10 cellular contexts compared by ENCODE assay signal in the genomic region with DNA sequence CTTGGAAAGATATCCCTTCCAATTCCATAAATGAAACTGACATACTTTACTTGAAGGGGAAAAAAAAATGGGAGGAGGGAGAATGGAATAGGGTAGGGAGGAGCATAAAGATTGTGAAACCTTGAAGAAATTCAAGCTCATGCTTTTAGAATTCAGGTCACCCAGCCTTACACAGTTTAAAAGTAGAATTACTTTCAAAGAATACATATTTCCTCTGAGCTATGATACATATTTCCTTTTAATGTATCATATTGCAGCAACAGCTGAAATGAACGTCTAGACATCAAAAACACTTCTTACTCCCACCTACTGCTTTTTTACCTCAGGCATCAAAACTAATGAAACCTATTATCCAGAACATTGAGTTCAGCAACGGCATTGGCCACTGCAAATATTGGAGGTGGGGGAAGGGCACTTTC.
DNase-seq lines count a peak whose midpoint lies in the region; ATAC-seq, FAIRE-seq and TF ChIP-seq lines count a peak whose summit lies in the region.
"Had no signal": no experiment of that assay in that cellular context is flagged by ENCODE, and none has a peak within 500 bp of the region (broad histone marks: within the 10 kb centered on the region; RNA-seq: fewer than 3 reads in every experiment).

No MANE protein-coding gene starts in this region.

- in situ Hi-C loops in transverse colon (cut with MboI; ENCODE audit: low pct_ligation_motif_present in 1 of 4, low pct_unique_long_range_greater_than_20kb in 1 of 4, low sequenced_read_pairs in 3 of 4) = no loop called here

- TF ChIP-seq CTCF in A549 (IDR thresholded peaks at IDR 0.05) (no peak), VCaP (conservative IDR thresholded peaks at IDR 0.05) (no peak), hepatocyte (IDR thresholded peaks at IDR 0.05; ENCODE audit: poor library complexity) (no peak), transverse colon (IDR thresholded peaks at IDR 0.05) (no peak)

- no peak for TF ChIP-seq EP300 in A549 (IDR thresholded peaks at IDR 0.05)
- TF ChIP-seq EP300 in transverse colon (IDR thresholded peaks at IDR 0.05; ENCODE audit: low read depth) = no peak

- CTCF ChIA-PET in A549 (lab: Yijun Ruan, JAX) = interaction anchor here (0.6 to 0.7 kb wide), 2 partner anchors 15 to 94 kb away, joined by 3 to 4 read pairs; no protein-coding TSS in a partner anchor

- POLR2A ChIA-PET in A549 (lab: Yijun Ruan, JAX) = interaction anchor here (0.5 kb wide), 1 partner anchor 16 kb away, joined by 3 read pairs; no protein-coding TSS in a partner anchor

- no peak for TF ChIP-seq RAD21 in A549 (conservative IDR thresholded peaks at IDR 0.05 in 1 of 2, IDR thresholded peaks at IDR 0.05 in 1 of 2)

- H3K79me2 ChIP-seq in hepatocyte = peaks cover 97% of the 10 kb centered on the region

- peaks cover 83% of the 10 kb centered on the region for H3K4me1 ChIP-seq in A549
- H3K4me1 ChIP-seq in hepatocyte (ENCODE audit: insufficient read depth) = peaks cover 33% of the 10 kb centered on the region
- H3K4me1 ChIP-seq in transverse colon = peaks cover 7 to 58% (median 23%) of the 10 kb centered on the region in 4 donors

- TF ChIP-seq POLR2A in A549 (IDR thresholded peaks at IDR 0.05; ENCODE audit: low read length) (no peak), transverse colon (IDR thresholded peaks at IDR 0.05) (no peak)

- H3K27ac ChIP-seq in A549 = peak overlapping the region; percentile 3 to 29; a peak in 1 of 6 replicates
- H3K27ac ChIP-seq in VCaP = peak overlapping the region; percentile 85
- H3K27ac ChIP-seq in hepatocyte = no peak overlapping the region
- H3K27ac ChIP-seq in transverse colon = no peak overlapping the region

- DNase-seq in A549 (ENCODE audit: low read depth in 1 of 2, low spot score in 1 of 2) = no peak
- peak; percentile 50 for DNase-seq in EH (ENCODE audit: low read depth)
- DNase-seq in hepatocyte (ENCODE audit: low spot score) = no peak
- no peak for DNase-seq in transverse colon
- DNase-seq in pons (ENCODE audit: low spot score) = no peak
- DNase-seq: NCI-H1092, substantia nigra had no signal

- H4K20me1 ChIP-seq in hepatocyte (ENCODE audit: insufficient read depth, poor library complexity, severe bottlenecking) = peaks cover 83% of the 10 kb centered on the region

- no peak overlapping the region for H2AFZ ChIP-seq in hepatocyte

- no peaks in the 10 kb centered on the region for H3K9me3 ChIP-seq in A549
- H3K9me3 ChIP-seq in hepatocyte (ENCODE audit: low read depth) = no peaks in the 10 kb centered on the region
- H3K9me3 ChIP-seq in transverse colon = no peaks in the 10 kb centered on the region

- ATAC-seq in A549 (peak in 1 of 2 experiments; percentile 39; a peak in 2 of 6 replicates), GM21515 (IDR thresholded peaks at IDR 0.05; ENCODE audit: unreplicated experiment) (no peak), GM18909 (IDR thresholded peaks at IDR 0.05; ENCODE audit: poor library complexity, unreplicated experiment) (no peak)

- H3K4me2 ChIP-seq in A549 (peak overlapping the region; percentile 70), hepatocyte (peak overlapping the region; percentile 54)

- H3K4me3 ChIP-seq in A549 = no peak overlapping the region
- no peak overlapping the region for H3K4me3 ChIP-seq in hepatocyte
- no peak overlapping the region for H3K4me3 ChIP-seq in transverse colon

- no peaks in the 10 kb centered on the region for H3K36me3 ChIP-seq in hepatocyte (replicated peaks; ENCODE audit: insufficient read depth, low read depth)
- H3K36me3 ChIP-seq in transverse colon = no peaks in the 10 kb centered on the region

- 6% methylated on average over 2 of the region's 2 CpGs for WGBS in A549 (ENCODE audit: missing lambda C conversion rate)
- WGBS in hepatocyte (ENCODE audit: low lambda C conversion rate, missing lambda C conversion rate) = 19% methylated on average over 2 of the region's 2 CpGs
- 56 to 65% methylated on average over 2 of the region's 2 CpGs for WGBS in transverse colon (ENCODE audit: low coverage in 1 of 2), 2 donors

- H3K27me3 ChIP-seq in hepatocyte (no peaks in the 10 kb centered on the region), transverse colon (no peaks in the 10 kb centered on the region)

- H3K9me2 ChIP-seq in hepatocyte (replicated peaks; ENCODE audit: insufficient read depth) = no peaks in the 10 kb centered on the region

- peak; percentile 7 for FAIRE-seq in A549 (lab: Jason Lieb, UNC)

- intact Hi-C loops in transverse colon (cut with DNase I; ENCODE audit: low total_unique reads) = no loop called here

TF ChIP-seq in A549, 52 proteins besides CTCF, POLR2A, EP300 and RAD21:
- TF ChIP-seq PHF8 (IDR thresholded peaks at IDR 0.05; ENCODE audit: borderline replicate concordance, low read depth) (no peak), HDAC2 (IDR thresholded peaks at IDR 0.05) (no peak), KDM5A (IDR thresholded peaks at IDR 0.05) (no peak), SMC3 (IDR thresholded peaks at IDR 0.05) (no peak), FOSB (CRISPR knock-in tag; IDR thresholded peaks at IDR 0.05) (no peak), MYC (IDR thresholded peaks at IDR 0.05; ENCODE audit: borderline replicate concordance, low read length) (no peak), JUN (IDR thresholded peaks at IDR 0.05) (no peak), CBX2 (IDR thresholded peaks at IDR 0.05; ENCODE audit: borderline replicate concordance, low read depth) (no peak), FOSL2 (IDR thresholded peaks at IDR 0.05) (no peak), FOSL2 (CRISPR knock-in tag; IDR thresholded peaks at IDR 0.05) (no peak), ZFP36 (IDR thresholded peaks at IDR 0.05; ENCODE audit: borderline replicate concordance, partially characterized antibody) (no peak), HOXB5 (CRISPR knock-in tag; IDR thresholded peaks at IDR 0.05) (no peak), POLR2AphosphoS2 (conservative IDR thresholded peaks at IDR 0.05; ENCODE audit: low read length) (no peak), RNF2 (IDR thresholded peaks at IDR 0.05; ENCODE audit: borderline replicate concordance, low read depth) (no peak)
- TF ChIP-seq, protein P1, sequence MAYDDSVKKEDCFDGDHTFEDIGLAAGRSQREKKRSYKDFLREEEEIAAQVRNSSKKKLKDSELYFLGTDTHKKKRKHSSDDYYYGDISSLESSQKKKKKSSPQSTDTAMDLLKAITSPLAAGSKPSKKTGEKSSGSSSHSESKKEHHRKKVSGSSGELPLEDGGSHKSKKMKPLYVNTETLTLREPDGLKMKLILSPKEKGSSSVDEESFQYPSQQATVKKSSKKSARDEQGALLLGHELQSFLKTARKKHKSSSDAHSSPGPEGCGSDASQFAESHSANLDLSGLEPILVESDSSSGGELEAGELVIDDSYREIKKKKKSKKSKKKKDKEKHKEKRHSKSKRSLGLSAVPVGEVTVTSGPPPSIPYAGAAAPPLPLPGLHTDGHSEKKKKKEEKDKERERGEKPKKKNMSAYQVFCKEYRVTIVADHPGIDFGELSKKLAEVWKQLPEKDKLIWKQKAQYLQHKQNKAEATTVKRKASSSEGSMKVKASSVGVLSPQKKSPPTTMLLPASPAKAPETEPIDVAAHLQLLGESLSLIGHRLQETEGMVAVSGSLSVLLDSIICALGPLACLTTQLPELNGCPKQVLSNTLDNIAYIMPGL (CRISPR knock-in tag; IDR thresholded peaks at IDR 0.05; ENCODE audit: borderline replicate concordance) = no peak
- TF ChIP-seq, protein P2, sequence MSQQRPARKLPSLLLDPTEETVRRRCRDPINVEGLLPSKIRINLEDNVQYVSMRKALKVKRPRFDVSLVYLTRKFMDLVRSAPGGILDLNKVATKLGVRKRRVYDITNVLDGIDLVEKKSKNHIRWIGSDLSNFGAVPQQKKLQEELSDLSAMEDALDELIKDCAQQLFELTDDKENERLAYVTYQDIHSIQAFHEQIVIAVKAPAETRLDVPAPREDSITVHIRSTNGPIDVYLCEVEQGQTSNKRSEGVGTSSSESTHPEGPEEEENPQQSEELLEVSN (IDR thresholded peaks at IDR 0.05; ENCODE audit: borderline replicate concordance, low read depth) = no peak
- TF ChIP-seq, protein P3, sequence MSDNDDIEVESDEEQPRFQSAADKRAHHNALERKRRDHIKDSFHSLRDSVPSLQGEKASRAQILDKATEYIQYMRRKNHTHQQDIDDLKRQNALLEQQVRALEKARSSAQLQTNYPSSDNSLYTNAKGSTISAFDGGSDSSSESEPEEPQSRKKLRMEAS (IDR thresholded peaks at IDR 0.05) = no peak
- TF ChIP-seq, protein P4, sequence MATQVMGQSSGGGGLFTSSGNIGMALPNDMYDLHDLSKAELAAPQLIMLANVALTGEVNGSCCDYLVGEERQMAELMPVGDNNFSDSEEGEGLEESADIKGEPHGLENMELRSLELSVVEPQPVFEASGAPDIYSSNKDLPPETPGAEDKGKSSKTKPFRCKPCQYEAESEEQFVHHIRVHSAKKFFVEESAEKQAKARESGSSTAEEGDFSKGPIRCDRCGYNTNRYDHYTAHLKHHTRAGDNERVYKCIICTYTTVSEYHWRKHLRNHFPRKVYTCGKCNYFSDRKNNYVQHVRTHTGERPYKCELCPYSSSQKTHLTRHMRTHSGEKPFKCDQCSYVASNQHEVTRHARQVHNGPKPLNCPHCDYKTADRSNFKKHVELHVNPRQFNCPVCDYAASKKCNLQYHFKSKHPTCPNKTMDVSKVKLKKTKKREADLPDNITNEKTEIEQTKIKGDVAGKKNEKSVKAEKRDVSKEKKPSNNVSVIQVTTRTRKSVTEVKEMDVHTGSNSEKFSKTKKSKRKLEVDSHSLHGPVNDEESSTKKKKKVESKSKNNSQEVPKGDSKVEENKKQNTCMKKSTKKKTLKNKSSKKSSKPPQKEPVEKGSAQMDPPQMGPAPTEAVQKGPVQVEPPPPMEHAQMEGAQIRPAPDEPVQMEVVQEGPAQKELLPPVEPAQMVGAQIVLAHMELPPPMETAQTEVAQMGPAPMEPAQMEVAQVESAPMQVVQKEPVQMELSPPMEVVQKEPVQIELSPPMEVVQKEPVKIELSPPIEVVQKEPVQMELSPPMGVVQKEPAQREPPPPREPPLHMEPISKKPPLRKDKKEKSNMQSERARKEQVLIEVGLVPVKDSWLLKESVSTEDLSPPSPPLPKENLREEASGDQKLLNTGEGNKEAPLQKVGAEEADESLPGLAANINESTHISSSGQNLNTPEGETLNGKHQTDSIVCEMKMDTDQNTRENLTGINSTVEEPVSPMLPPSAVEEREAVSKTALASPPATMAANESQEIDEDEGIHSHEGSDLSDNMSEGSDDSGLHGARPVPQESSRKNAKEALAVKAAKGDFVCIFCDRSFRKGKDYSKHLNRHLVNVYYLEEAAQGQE (IDR thresholded peaks at IDR 0.05) = no peak

Comparison
In these comparisons a context has a peak if more than half of its experiments do, and no peak if none do; other contexts are left out.
1. H3K27ac ChIP-seq: peak in A549 (2 of 2) and VCaP (single experiment); none in hepatocyte (single experiment) and transverse colon (0 of 4).